21 cellular contexts compared by ENCODE assay signal in genomic region chr14:20812576-20812975, GRCh38. TPM values are rescaled to one million over a fixed set of nuclear protein-coding genes. Genes with fewer than 3 reads are reported as not detected.
DNase-seq lines count a peak whose midpoint lies in the region; ATAC-seq and TF ChIP-seq lines count a peak whose summit lies in the region.
"Had no signal": no experiment of that assay in that cellular context is flagged by ENCODE, and none has a peak within 500 bp of the region (broad histone marks: within the 10 kb centered on the region; RNA-seq: fewer than 3 reads in every experiment).

No MANE protein-coding gene starts in this region.

- no peak for DNase-seq in Right ventricle myocardium inferior (ENCODE audit: missing footprints)
- DNase-seq in right cardiac atrium: no peak
- DNase-seq in osteocyte (ENCODE audit: extremely low spot score, unreplicated experiment): peak; percentile 38
- DNase-seq in left lung: no peak
- no peak for DNase-seq in stimulated activated naive CD4-positive, alpha-beta T cell (lab: John Stamatoyannopoulos, UW)
- DNase-seq in MCF 10A (ENCODE audit: unreplicated experiment): no peak
- DNase-seq: 8988T; CD4-positive, alpha-beta memory T cell; DMS153; DMS79; GOT3; H7; HFFc6 had no signal

- intact Hi-C loops in Right ventricle myocardium inferior (cut with DNase I) (no loop called here), right cardiac atrium (cut with DNase I) (no loop called here), left lung (cut with DNase I) (no loop called here), MCF 10A (cut with micrococcal nuclease) (no loop called here)

- H3K36me3 ChIP-seq in left lung: no peaks in the 10 kb centered on the region
- H3K36me3 ChIP-seq: BLaER1 had no signal

- no peak overlapping the region for H3K27ac ChIP-seq in right cardiac atrium (ENCODE audit: low read length)
- H3K27ac ChIP-seq in layer of hippocampus (ENCODE audit: low read depth, low read length): peak overlapping the region; percentile 55
- H3K27ac ChIP-seq in left lung: no peak overlapping the region
- H3K27ac ChIP-seq: BLaER1 had no signal

- H3K4me1 Mint-ChIP-seq in osteocyte (ENCODE audit: unreplicated experiment): no peaks in the 10 kb centered on the region
- H3K4me1 Mint-ChIP-seq in MCF 10A (ENCODE audit: insufficient read depth, unreplicated experiment): no peaks in the 10 kb centered on the region
- H3K4me1 Mint-ChIP-seq: CD4-positive, alpha-beta memory T cell had no signal

- H3K4me1 ChIP-seq in right cardiac atrium (ENCODE audit: control insufficient read depth, insufficient read depth, low read length): peaks cover 2% of the 10 kb centered on the region
- peaks cover 0 to 11% of the 10 kb centered on the region in 2 donors for H3K4me1 ChIP-seq in left lung

- peaks cover 7% of the 10 kb centered on the region for H3K27me3 Mint-ChIP-seq in osteocyte (ENCODE audit: unreplicated experiment)
- H3K27me3 Mint-ChIP-seq in MCF 10A (ENCODE audit: insufficient read depth, unreplicated experiment): peaks cover 45% of the 10 kb centered on the region

- H3K4me3 Mint-ChIP-seq in osteocyte (ENCODE audit: unreplicated experiment) (no peak overlapping the region), MCF 10A (ENCODE audit: unreplicated experiment) (no peak overlapping the region)
- H3K4me3 Mint-ChIP-seq: CD14-positive monocyte; CD4-positive, alpha-beta memory T cell; HFFc6 had no signal

- POLR2A ChIA-PET in MCF 10A (lab: Yijun Ruan, JAX): no interaction called here

- H3K27ac Mint-ChIP-seq in osteocyte (ENCODE audit: unreplicated experiment): no peak overlapping the region
- H3K27ac Mint-ChIP-seq in MCF 10A (ENCODE audit: low read depth, unreplicated experiment): no peak overlapping the region
- H3K27ac Mint-ChIP-seq: CD4-positive, alpha-beta memory T cell; HFFc6 had no signal

- H3K4me3 ChIP-seq in right cardiac atrium (ENCODE audit: low read length) (no peak overlapping the region), left lung (no peak overlapping the region)
- H3K4me3 ChIP-seq: BLaER1 had no signal

- no peak for TF ChIP-seq CTCF in osteocyte (IDR thresholded peaks at IDR 0.05)
- TF ChIP-seq CTCF in left lung (IDR thresholded peaks at IDR 0.05): no peak
- TF ChIP-seq CTCF in MCF 10A (IDR thresholded peaks at IDR 0.05; ENCODE audit: unreplicated experiment): no peak

- BruUV-seq in MCF 10A (replicated peaks; lab: Mats Ljungman, UMichigan): no TSS peak

- H3K36me3 Mint-ChIP-seq in osteocyte (ENCODE audit: unreplicated experiment) (no peaks in the 10 kb centered on the region), MCF 10A (ENCODE audit: insufficient read depth, unreplicated experiment) (no peaks in the 10 kb centered on the region)
- H3K36me3 Mint-ChIP-seq: CD4-positive, alpha-beta memory T cell had no signal

- no peaks in the 10 kb centered on the region for H3K9me3 Mint-ChIP-seq in osteocyte (ENCODE audit: unreplicated experiment)
- no peaks in the 10 kb centered on the region for H3K9me3 Mint-ChIP-seq in MCF 10A (ENCODE audit: unreplicated experiment)
- H3K9me3 Mint-ChIP-seq: CD4-positive, alpha-beta memory T cell; HFFc6 had no signal

- H3K27me3 ChIP-seq in right cardiac atrium (ENCODE audit: control insufficient read depth, insufficient read depth): no peaks in the 10 kb centered on the region
- H3K27me3 ChIP-seq in layer of hippocampus (ENCODE audit: control insufficient read depth, insufficient read depth, low read length): no peaks in the 10 kb centered on the region
- H3K27me3 ChIP-seq in left lung: no peaks in the 10 kb centered on the region
- H3K27me3 ChIP-seq: BLaER1 had no signal

- ATAC-seq in Right ventricle myocardium inferior (peak; percentile 23), right cardiac atrium (no peak), HG02642 (IDR thresholded peaks at IDR 0.05; ENCODE audit: poor library complexity, unreplicated experiment) (no peak), left lung (no peak)
- ATAC-seq: HCT116 had no signal

- CTCF ChIA-PET in MCF 10A (lab: Yijun Ruan, JAX): no interaction called here

- no peaks in the 10 kb centered on the region for H3K9me3 ChIP-seq in right cardiac atrium (ENCODE audit: control insufficient read depth, low read length)
- no peaks in the 10 kb centered on the region for H3K9me3 ChIP-seq in left lung
- H3K9me3 ChIP-seq: BLaER1 had no signal

RNA-seq across cellular contexts. Expression of gene RNASE1, which starts 9.9 kb away (rescaled TPM):
- total RNA-seq in Right ventricle myocardium inferior: 373 TPM
- total RNA-seq in right cardiac atrium: 100 to 1,000 TPM; 256 to 394 (median 314) TPM
- 290 TPM for polyA plus RNA-seq in right cardiac atrium
- total RNA-seq in osteocyte: not detected in 2 replicates
- total RNA-seq in left lung: 1,000 to 10,000 TPM in 1 of 2 donors, 100 to 1,000 TPM in 1; 518 to 1,326 TPM
- total RNA-seq in MCF 10A (2022): not detected in 2 replicates
- total RNA-seq: A673, HFFc6 had no signal
- polyA plus RNA-seq: AG04450; CD4-positive, alpha-beta memory T cell had no signal

RNA-seq across cellular contexts. Expression of gene RNASE6, which starts 31.5 kb away (rescaled TPM):
- 8.3 TPM for total RNA-seq in Right ventricle myocardium inferior
- 10 to 100 TPM in 2 of 4 donors, 1 to 10 TPM in 2; 5.2 to 13.9 (median 8.6) TPM for total RNA-seq in right cardiac atrium
- polyA plus RNA-seq in right cardiac atrium: 2.4 TPM
- not detected in 2 replicates for total RNA-seq in osteocyte
- 10 to 100 TPM; 14.7 to 20.6 TPM for total RNA-seq in left lung
- total RNA-seq in MCF 10A (2022): not detected in 2 replicates
- total RNA-seq: A673, HFFc6 had no signal
- polyA plus RNA-seq: AG04450 had no signal

RNA-seq across cellular contexts. Expression of gene EDDM3B, which starts 44.4 kb away (rescaled TPM):
- total RNA-seq in Right ventricle myocardium inferior: not detected
- not detected for total RNA-seq in right cardiac atrium
- not detected for polyA plus RNA-seq in right cardiac atrium
- total RNA-seq in osteocyte: not detected in 2 replicates
- total RNA-seq in left lung: not detected
- total RNA-seq in MCF 10A (2022): not detected in 2 replicates
- total RNA-seq: A673; CD4-positive, alpha-beta memory T cell; Daoy; H7; HFFc6 had no signal
- polyA plus RNA-seq: AG04450; CD14-positive monocyte; CD4-positive, alpha-beta memory T cell had no signal

Comparison
In these comparisons a context has a peak if more than half of its experiments do, and no peak if none do; other contexts are left out.
1. RNA of gene RNASE1, which starts 9.9 kb away (total RNA-seq): 518 to 1,326 TPM in left lung, 373 TPM in Right ventricle myocardium inferior (single experiment) and 256 to 394 TPM in right cardiac atrium; not detected in osteocyte and not detected in MCF 10A; every median in the first group is over 100 times any median in the second.